Comparison of ENCODE assay signal across 24 cellular contexts in genomic region chr11:109362059-109362458, GRCh38. TPM values are rescaled to one million over a fixed set of nuclear protein-coding genes. Genes with fewer than 3 reads are reported as not detected.
DNase-seq lines count a peak whose midpoint lies in the region; ATAC-seq, FAIRE-seq and TF ChIP-seq lines count a peak whose summit lies in the region.
"Had no signal": no experiment of that assay in that cellular context is flagged by ENCODE, and none has a peak within 500 bp of the region (broad histone marks: within the 10 kb centered on the region; RNA-seq: fewer than 3 reads in every experiment).

No MANE protein-coding gene starts in this region.

- H2BK12ac ChIP-seq in H9 (ENCODE audit: insufficient read length, low read depth, low read length): no peak overlapping the region

- H3K23ac ChIP-seq in H9 (ENCODE audit: insufficient read length, low read depth, low read length): no peak overlapping the region

- no peak overlapping the region for H3K14ac ChIP-seq in H9 (ENCODE audit: insufficient read depth, low read length)

- H3K4me3 Mint-ChIP-seq in GM23338: no peak overlapping the region
- no peak overlapping the region for H3K4me3 Mint-ChIP-seq in astrocyte (ENCODE audit: unreplicated experiment)
- H3K4me3 Mint-ChIP-seq in H9: no peak overlapping the region
- H3K4me3 Mint-ChIP-seq: CD4-positive, CD25-positive, alpha-beta regulatory T cell; IgD-negative memory B cell had no signal

- peaks cover 6% of the 10 kb centered on the region; the same call in 1 of the 3 replicates for H3K4me1 Mint-ChIP-seq in GM23338
- peaks cover 10% of the 10 kb centered on the region for H3K4me1 Mint-ChIP-seq in astrocyte (ENCODE audit: low read depth, unreplicated experiment)
- H3K4me1 Mint-ChIP-seq in H9: no peaks in the 10 kb centered on the region
- H3K4me1 Mint-ChIP-seq: CD4-positive, CD25-positive, alpha-beta regulatory T cell; IgD-negative memory B cell had no signal

- TF ChIP-seq EP300 in suprapubic skin (IDR thresholded peaks at IDR 0.05): no peak

- H2BK20ac ChIP-seq in H9 (ENCODE audit: low read depth, low read length, poor library complexity, severe bottlenecking): no peak overlapping the region

- H3K9ac ChIP-seq in astrocyte (ENCODE audit: low read length) (no peak overlapping the region), H9 (ENCODE audit: extremely low read depth, insufficient read length, low read length) (no peak overlapping the region)

- no peaks in the 10 kb centered on the region for H3K79me2 ChIP-seq in GM23338 (replicated peaks; ENCODE audit: insufficient read depth)
- no peaks in the 10 kb centered on the region for H3K79me2 ChIP-seq in astrocyte (ENCODE audit: insufficient read depth, low read length)
- H3K79me2 ChIP-seq in H9 (ENCODE audit: insufficient read depth, low read length): no peaks in the 10 kb centered on the region

- TF ChIP-seq POLR2A in suprapubic skin (IDR thresholded peaks at IDR 0.05): no peak

- no peaks in the 10 kb centered on the region for H3K36me3 Mint-ChIP-seq in GM23338 (ENCODE audit: low read depth)
- no peaks in the 10 kb centered on the region for H3K36me3 Mint-ChIP-seq in astrocyte (ENCODE audit: low read depth, unreplicated experiment)
- H3K36me3 Mint-ChIP-seq in H9 (ENCODE audit: insufficient read depth in 1 of 3, low read depth in 3 of 3): no peaks in the 10 kb centered on the region; a peak in 1 of 7 replicates
- H3K36me3 Mint-ChIP-seq: CD4-positive, CD25-positive, alpha-beta regulatory T cell; IgD-negative memory B cell had no signal

- no peaks in the 10 kb centered on the region for H3K9me3 Mint-ChIP-seq in GM23338
- no peaks in the 10 kb centered on the region for H3K9me3 Mint-ChIP-seq in astrocyte (ENCODE audit: unreplicated experiment)
- no peaks in the 10 kb centered on the region; a peak in 1 of 5 replicates for H3K9me3 Mint-ChIP-seq in H9

- no peak overlapping the region for H4K5ac ChIP-seq in H9 (ENCODE audit: insufficient read length, low read depth, low read length)

- H4K8ac ChIP-seq in H9 (replicated peaks; ENCODE audit: insufficient read length, low read depth, low read length): no peak overlapping the region

- no peaks in the 10 kb centered on the region for H3K9me3 ChIP-seq in astrocyte (ENCODE audit: insufficient read depth, low read depth, low read length)
- no peaks in the 10 kb centered on the region for H3K9me3 ChIP-seq in suprapubic skin
- H3K9me3 ChIP-seq in H9 (ENCODE audit: control insufficient read depth, low read depth, low read length): no peaks in the 10 kb centered on the region
- H3K9me3 ChIP-seq: BE2C had no signal

- H3K4me2 ChIP-seq in GM23338 (no peak overlapping the region), astrocyte (ENCODE audit: low read length) (peak overlapping the region; percentile 75), H9 (ENCODE audit: insufficient read depth, insufficient read length, low read length) (no peak overlapping the region)

- H3K27ac ChIP-seq in GM23338 (ENCODE audit: low read depth) (no peak overlapping the region), astrocyte (ENCODE audit: low read depth, low read length) (no peak overlapping the region), suprapubic skin (no peak overlapping the region), H9 (ENCODE audit: insufficient read length, low read depth, low read length) (no peak overlapping the region)
- H3K27ac ChIP-seq: HL-60, RWPE1 had no signal

- WGBS in suprapubic skin: 68% methylated on average over 3 of the region's 3 CpGs
- no CpG with 5 or more reads among the region's 3 CpGs for WGBS in H9 (ENCODE audit: extremely low coverage, insufficient read length, low lambda C conversion rate)

- DNase-seq in AG20443 (ENCODE audit: low spot score) (peak; percentile 18), GM23338 (ENCODE audit: low spot score) (no peak), astrocyte (ENCODE audit: low read depth) (peak; percentile 37), iris pigment epithelial cell (ENCODE audit: low read depth) (peak; percentile 16), UCSD-AML1 (lab: John Stamatoyannopoulos, UW; ENCODE audit: unreplicated experiment) (no peak), suprapubic skin (ENCODE audit: low spot score in 2 of 2) (no peak), H9 (no peak)
- DNase-seq: BE2C; CD4-positive, CD25-positive, alpha-beta regulatory T cell; DMS153; Karpas-422; NCI-H1092 treated with DMSO at 0.1 percent for 48 hours; NCI-H510A; NCI-H774; PC-3; SIG-M5 had no signal

- H3K56ac ChIP-seq in H9 (ENCODE audit: insufficient read length, low read depth, low read length): no peak overlapping the region

- no peak overlapping the region for H2AFZ ChIP-seq in GM23338
- H2AFZ ChIP-seq in astrocyte (ENCODE audit: low read depth, low read length): no peak overlapping the region
- H2AFZ ChIP-seq in H9 (ENCODE audit: low read length): no peak overlapping the region

- no peak overlapping the region for H3K18ac ChIP-seq in H9 (ENCODE audit: insufficient read length, low read depth, low read length)

- no peaks in the 10 kb centered on the region for H3K79me1 ChIP-seq in H9 (ENCODE audit: insufficient read depth, low read depth, low read length, poor library complexity, severe bottlenecking)

- no peaks in the 10 kb centered on the region for H3F3A ChIP-seq in GM23338 (replicated peaks; ENCODE audit: low read depth)

- no peak overlapping the region for H3K4ac ChIP-seq in H9 (ENCODE audit: low read depth, low read length)

- H3K27me3 ChIP-seq in GM23338 (ENCODE audit: insufficient read depth) (no peaks in the 10 kb centered on the region), astrocyte (ENCODE audit: insufficient read depth, low read length) (no peaks in the 10 kb centered on the region), suprapubic skin (no peaks in the 10 kb centered on the region), H9 (ENCODE audit: insufficient read depth, low read length) (no peaks in the 10 kb centered on the region)
- H3K27me3 ChIP-seq: BE2C had no signal

- H4K20me1 ChIP-seq in GM23338 (replicated peaks; ENCODE audit: insufficient read depth) (no peaks in the 10 kb centered on the region), astrocyte (ENCODE audit: insufficient read depth, low read length) (no peaks in the 10 kb centered on the region), H9 (ENCODE audit: control insufficient read depth, insufficient read depth, insufficient read length) (no peaks in the 10 kb centered on the region)

- no peak overlapping the region for H3K4me3 ChIP-seq in GM23338
- peak overlapping the region; percentile 0 for H3K4me3 ChIP-seq in astrocyte (ENCODE audit: insufficient read depth, low read depth, low read length)
- H3K4me3 ChIP-seq in suprapubic skin: no peak overlapping the region

- H3K9me2 ChIP-seq in GM23338 (ENCODE audit: insufficient read depth): peaks cover 5% of the 10 kb centered on the region

- H3T11ph ChIP-seq in H9 (ENCODE audit: low read length): no peak overlapping the region

- H3K4me1 ChIP-seq in GM23338 (ENCODE audit: insufficient read depth) (no peaks in the 10 kb centered on the region), astrocyte (ENCODE audit: insufficient read depth, low read length) (peaks cover 13% of the 10 kb centered on the region), suprapubic skin (no peaks in the 10 kb centered on the region), H9 (ENCODE audit: insufficient read depth, low read length) (no peaks in the 10 kb centered on the region)
- H3K4me1 ChIP-seq: BE2C had no signal

- peak overlapping the region; percentile 33; the same call in 1 of the 2 replicates for H3K27ac Mint-ChIP-seq in GM23338
- H3K27ac Mint-ChIP-seq in astrocyte (ENCODE audit: unreplicated experiment): no peak overlapping the region
- H3K27ac Mint-ChIP-seq in H9: no peak overlapping the region
- H3K27ac Mint-ChIP-seq: CD4-positive, CD25-positive, alpha-beta regulatory T cell had no signal

- H2BK15ac ChIP-seq in H9 (ENCODE audit: low read depth, low read length): no peak overlapping the region

- ATAC-seq in GM23338: no peak
- ATAC-seq: PC-3 had no signal

- no peak overlapping the region for H2BK120ac ChIP-seq in H9 (ENCODE audit: low read depth, low read length, poor library complexity, severe bottlenecking)

- H3K23me2 ChIP-seq in H9 (ENCODE audit: insufficient read length, low read depth, low read length, poor library complexity, severe bottlenecking): no peaks in the 10 kb centered on the region

- TF ChIP-seq CTCF in GM23338 (conservative IDR thresholded peaks at IDR 0.05; ENCODE audit: low read depth in 2 of 2) (no peak), astrocyte (IDR thresholded peaks at IDR 0.05; ENCODE audit: insufficient read depth, low read depth, low read length) (no peak), suprapubic skin (IDR thresholded peaks at IDR 0.05) (no peak), H9 (conservative IDR thresholded peaks at IDR 0.05) (no peak)

- no peak overlapping the region for H4K91ac ChIP-seq in H9 (ENCODE audit: insufficient read length, low read depth, low read length)

- FAIRE-seq in astrocyte (lab: Jason Lieb, UNC): no peak
- FAIRE-seq: GM12892, GM18507, H54 had no signal

- H3K36me3 ChIP-seq in GM23338 (ENCODE audit: insufficient read depth) (no peaks in the 10 kb centered on the region), astrocyte (ENCODE audit: insufficient read depth, low read length) (no peaks in the 10 kb centered on the region), suprapubic skin (no peaks in the 10 kb centered on the region)
- H3K36me3 ChIP-seq: BE2C had no signal

- no peaks in the 10 kb centered on the region for H3K27me3 Mint-ChIP-seq in GM23338 (ENCODE audit: insufficient read depth, low read depth, poor library complexity)
- H3K27me3 Mint-ChIP-seq in astrocyte (ENCODE audit: low read depth, unreplicated experiment): no peaks in the 10 kb centered on the region
- H3K27me3 Mint-ChIP-seq in H9 (ENCODE audit: low read depth): no peaks in the 10 kb centered on the region
- H3K27me3 Mint-ChIP-seq: CD4-positive, CD25-positive, alpha-beta regulatory T cell; IgD-negative memory B cell had no signal

- H2BK5ac ChIP-seq in H9 (ENCODE audit: insufficient read length, low read length): no peak overlapping the region

- H2AK5ac ChIP-seq in H9 (ENCODE audit: insufficient read length, low read length): no peak overlapping the region

TF ChIP-seq in GM23338, 12 proteins besides CTCF, POLR2A, EP300 and RAD21 (continues in another document):
- TF ChIP-seq JUNB (IDR thresholded peaks at IDR 0.05; ENCODE audit: unreplicated experiment) (no peak), CREB1 (CRISPR knock-in tag; IDR thresholded peaks at IDR 0.05; ENCODE audit: low read depth) (no peak)

RNA-seq across cellular contexts. Expression of gene C11orf87, which starts 59.9 kb away (rescaled TPM):
- 0.31 and 0.56 TPM in 2 replicates for total RNA-seq in GM23338 (2014; rRNA removed; shearing (Covaris generic))
- 0.40 and 0.50 TPM in 2 replicates for polyA plus RNA-seq in GM23338 (2016; fragmentation: Nextera tagmentation; extraction: Ambion mirVana)
- total RNA-seq in astrocyte (0.07 TPM in 1 of 2 replicates, not detected in the other), suprapubic skin (under 1 TPM in 1 of 4 donors, not detected in 3; 0.16 TPM), H9 (2021) (0.11 TPM in 2 replicates)
- total RNA-seq: A172; CD4-positive, CD25-positive, alpha-beta regulatory T cell; Daoy; PC-3 had no signal
- polyA plus RNA-seq: CD4-positive, CD25-positive, alpha-beta regulatory T cell; IgD-negative memory B cell had no signal

Comparison
In these comparisons a context has a peak if more than half of its experiments do, and no peak if none do; other contexts are left out.
1. DNase-seq: peak in AG20443 (single experiment), astrocyte (single experiment) and iris pigment epithelial cell (single experiment); none in GM23338 (single experiment), UCSD-AML1 (single experiment), suprapubic skin (0 of 2) and H9 (single experiment).